ENCODE assay signal across 11 cellular contexts in genomic region chr7:142441074-142441403, GRCh38.
A peak's percentile ranks its signal among the peaks of the same experiment; 100 is the strongest.
DNase-seq lines count a peak whose midpoint lies in the region; ATAC-seq and TF ChIP-seq lines count a peak whose summit lies in the region.
"Had no signal": no experiment of that assay in that cellular context is flagged by ENCODE, and none has a peak within 500 bp of the region (broad histone marks: within the 10 kb centered on the region; RNA-seq: fewer than 3 reads in every experiment).

No MANE protein-coding gene starts in this region.

- no peaks in the 10 kb centered on the region for H3K36me3 ChIP-seq in suprapubic skin
- H3K36me3 ChIP-seq: BE2C had no signal

- no peaks in the 10 kb centered on the region for H3K27me3 Mint-ChIP-seq in activated T-helper 17 cell treated with anti-CD3 and anti-CD28 coated beads, Interleukin-2, amount 50 U/mL, for 72 hours

- ATAC-seq in GM19395 (IDR thresholded peaks at IDR 0.05; ENCODE audit: unreplicated experiment) (peak; percentile 45), sciatic nerve (no peak)
- ATAC-seq in activated T-helper 17 cell treated with anti-CD3 and anti-CD28 coated beads, Interleukin-2, amount 50 U/mL, for 72 hours (replicated peaks), result peak; percentile 77
- ATAC-seq: Right ventricle myocardium inferior had no signal

- H3K4me1 ChIP-seq in suprapubic skin, result no peaks in the 10 kb centered on the region
- H3K4me1 ChIP-seq: BE2C had no signal

- no peak overlapping the region for H3K27ac Mint-ChIP-seq in activated T-helper 17 cell treated with anti-CD3 and anti-CD28 coated beads, Interleukin-2, amount 50 U/mL, for 72 hours

- 69% methylated on average over 6 of the region's 7 CpGs for WGBS in suprapubic skin

- no peak overlapping the region for H3K27ac ChIP-seq in suprapubic skin

- DNase-seq in A172 (ENCODE audit: low spot score), result peak; percentile 24
- DNase-seq in NB4 (ENCODE audit: low read depth), result peak; percentile 89
- DNase-seq in sciatic nerve (ENCODE audit: low spot score), result no peak
- DNase-seq in DMS 273 (lab: John Stamatoyannopoulos, UW; ENCODE audit: unreplicated experiment), result no peak
- DNase-seq in ecto neural progenitor cell (ENCODE audit: low spot score), result no peak
- DNase-seq in suprapubic skin (ENCODE audit: low spot score in 2 of 2), result no peak
- DNase-seq: BE2C, NCI-H1694 had no signal

- intact Hi-C loops in sciatic nerve (cut with DNase I), result no loop called here

- peaks cover 6% of the 10 kb centered on the region for H3K27me3 ChIP-seq in suprapubic skin
- H3K27me3 ChIP-seq: BE2C had no signal

- no peaks in the 10 kb centered on the region for H3K9me3 Mint-ChIP-seq in activated T-helper 17 cell treated with anti-CD3 and anti-CD28 coated beads, Interleukin-2, amount 50 U/mL, for 72 hours

- TF ChIP-seq POLR2A in NB4 (IDR thresholded peaks at IDR 0.05; ENCODE audit: extremely low read depth, insufficient read length) (no peak), suprapubic skin (IDR thresholded peaks at IDR 0.05) (no peak)

- H3K9me3 ChIP-seq in suprapubic skin, result no peaks in the 10 kb centered on the region
- H3K9me3 ChIP-seq: BE2C had no signal

- TF ChIP-seq CTCF in NB4 (IDR thresholded peaks at IDR 0.05; ENCODE audit: low read depth, low read length), result no peak
- no peak for TF ChIP-seq CTCF in suprapubic skin (IDR thresholded peaks at IDR 0.05)

- H3K36me3 Mint-ChIP-seq in activated T-helper 17 cell treated with anti-CD3 and anti-CD28 coated beads, Interleukin-2, amount 50 U/mL, for 72 hours (ENCODE audit: low read depth), result no peaks in the 10 kb centered on the region

- peaks cover 42% of the 10 kb centered on the region for H3K4me1 Mint-ChIP-seq in activated T-helper 17 cell treated with anti-CD3 and anti-CD28 coated beads, Interleukin-2, amount 50 U/mL, for 72 hours

- H3K4me3 Mint-ChIP-seq in activated T-helper 17 cell treated with anti-CD3 and anti-CD28 coated beads, Interleukin-2, amount 50 U/mL, for 72 hours, result peak overlapping the region; percentile 47

- no peak for TF ChIP-seq EP300 in suprapubic skin (IDR thresholded peaks at IDR 0.05)

- H3K4me3 ChIP-seq in NB4 (ENCODE audit: low read depth, low read length) (no peak overlapping the region), suprapubic skin (no peak overlapping the region)

Comparison
In these comparisons a context has a peak if more than half of its experiments do, and no peak if none do; other contexts are left out.
1. DNase-seq: peak in A172 (single experiment) and NB4 (single experiment); none in sciatic nerve (single experiment), DMS 273 (single experiment), ecto neural progenitor cell (single experiment) and suprapubic skin (0 of 2).